In the genomic region with DNA sequence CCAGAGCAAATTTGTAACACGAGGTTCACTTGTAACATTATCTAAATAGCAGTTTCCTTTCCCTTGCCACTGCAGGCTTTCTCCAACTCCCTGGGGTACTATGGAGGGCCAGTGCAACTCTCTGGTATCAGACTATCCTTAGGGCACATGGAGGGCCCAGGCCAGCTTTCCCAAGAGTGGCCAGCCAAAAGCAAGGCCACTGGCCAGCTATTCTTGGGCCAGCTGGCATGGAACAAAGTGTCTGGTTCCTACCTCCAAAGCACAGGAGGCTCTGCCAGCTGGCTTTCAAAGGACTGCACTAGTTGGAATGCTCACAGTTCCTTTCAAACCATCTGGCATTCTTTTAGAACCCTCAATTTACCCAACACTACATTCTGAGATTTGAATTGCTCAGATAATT, we compare ENCODE assay signal across 1 cellular context.
TF ChIP-seq lines count a peak whose summit lies in the region.

No MANE protein-coding gene starts in this region.

TF ChIP-seq in GM23338, 12 proteins besides CTCF, POLR2A, EP300 and RAD21 (continued from another document):
- TF ChIP-seq, protein P1, sequence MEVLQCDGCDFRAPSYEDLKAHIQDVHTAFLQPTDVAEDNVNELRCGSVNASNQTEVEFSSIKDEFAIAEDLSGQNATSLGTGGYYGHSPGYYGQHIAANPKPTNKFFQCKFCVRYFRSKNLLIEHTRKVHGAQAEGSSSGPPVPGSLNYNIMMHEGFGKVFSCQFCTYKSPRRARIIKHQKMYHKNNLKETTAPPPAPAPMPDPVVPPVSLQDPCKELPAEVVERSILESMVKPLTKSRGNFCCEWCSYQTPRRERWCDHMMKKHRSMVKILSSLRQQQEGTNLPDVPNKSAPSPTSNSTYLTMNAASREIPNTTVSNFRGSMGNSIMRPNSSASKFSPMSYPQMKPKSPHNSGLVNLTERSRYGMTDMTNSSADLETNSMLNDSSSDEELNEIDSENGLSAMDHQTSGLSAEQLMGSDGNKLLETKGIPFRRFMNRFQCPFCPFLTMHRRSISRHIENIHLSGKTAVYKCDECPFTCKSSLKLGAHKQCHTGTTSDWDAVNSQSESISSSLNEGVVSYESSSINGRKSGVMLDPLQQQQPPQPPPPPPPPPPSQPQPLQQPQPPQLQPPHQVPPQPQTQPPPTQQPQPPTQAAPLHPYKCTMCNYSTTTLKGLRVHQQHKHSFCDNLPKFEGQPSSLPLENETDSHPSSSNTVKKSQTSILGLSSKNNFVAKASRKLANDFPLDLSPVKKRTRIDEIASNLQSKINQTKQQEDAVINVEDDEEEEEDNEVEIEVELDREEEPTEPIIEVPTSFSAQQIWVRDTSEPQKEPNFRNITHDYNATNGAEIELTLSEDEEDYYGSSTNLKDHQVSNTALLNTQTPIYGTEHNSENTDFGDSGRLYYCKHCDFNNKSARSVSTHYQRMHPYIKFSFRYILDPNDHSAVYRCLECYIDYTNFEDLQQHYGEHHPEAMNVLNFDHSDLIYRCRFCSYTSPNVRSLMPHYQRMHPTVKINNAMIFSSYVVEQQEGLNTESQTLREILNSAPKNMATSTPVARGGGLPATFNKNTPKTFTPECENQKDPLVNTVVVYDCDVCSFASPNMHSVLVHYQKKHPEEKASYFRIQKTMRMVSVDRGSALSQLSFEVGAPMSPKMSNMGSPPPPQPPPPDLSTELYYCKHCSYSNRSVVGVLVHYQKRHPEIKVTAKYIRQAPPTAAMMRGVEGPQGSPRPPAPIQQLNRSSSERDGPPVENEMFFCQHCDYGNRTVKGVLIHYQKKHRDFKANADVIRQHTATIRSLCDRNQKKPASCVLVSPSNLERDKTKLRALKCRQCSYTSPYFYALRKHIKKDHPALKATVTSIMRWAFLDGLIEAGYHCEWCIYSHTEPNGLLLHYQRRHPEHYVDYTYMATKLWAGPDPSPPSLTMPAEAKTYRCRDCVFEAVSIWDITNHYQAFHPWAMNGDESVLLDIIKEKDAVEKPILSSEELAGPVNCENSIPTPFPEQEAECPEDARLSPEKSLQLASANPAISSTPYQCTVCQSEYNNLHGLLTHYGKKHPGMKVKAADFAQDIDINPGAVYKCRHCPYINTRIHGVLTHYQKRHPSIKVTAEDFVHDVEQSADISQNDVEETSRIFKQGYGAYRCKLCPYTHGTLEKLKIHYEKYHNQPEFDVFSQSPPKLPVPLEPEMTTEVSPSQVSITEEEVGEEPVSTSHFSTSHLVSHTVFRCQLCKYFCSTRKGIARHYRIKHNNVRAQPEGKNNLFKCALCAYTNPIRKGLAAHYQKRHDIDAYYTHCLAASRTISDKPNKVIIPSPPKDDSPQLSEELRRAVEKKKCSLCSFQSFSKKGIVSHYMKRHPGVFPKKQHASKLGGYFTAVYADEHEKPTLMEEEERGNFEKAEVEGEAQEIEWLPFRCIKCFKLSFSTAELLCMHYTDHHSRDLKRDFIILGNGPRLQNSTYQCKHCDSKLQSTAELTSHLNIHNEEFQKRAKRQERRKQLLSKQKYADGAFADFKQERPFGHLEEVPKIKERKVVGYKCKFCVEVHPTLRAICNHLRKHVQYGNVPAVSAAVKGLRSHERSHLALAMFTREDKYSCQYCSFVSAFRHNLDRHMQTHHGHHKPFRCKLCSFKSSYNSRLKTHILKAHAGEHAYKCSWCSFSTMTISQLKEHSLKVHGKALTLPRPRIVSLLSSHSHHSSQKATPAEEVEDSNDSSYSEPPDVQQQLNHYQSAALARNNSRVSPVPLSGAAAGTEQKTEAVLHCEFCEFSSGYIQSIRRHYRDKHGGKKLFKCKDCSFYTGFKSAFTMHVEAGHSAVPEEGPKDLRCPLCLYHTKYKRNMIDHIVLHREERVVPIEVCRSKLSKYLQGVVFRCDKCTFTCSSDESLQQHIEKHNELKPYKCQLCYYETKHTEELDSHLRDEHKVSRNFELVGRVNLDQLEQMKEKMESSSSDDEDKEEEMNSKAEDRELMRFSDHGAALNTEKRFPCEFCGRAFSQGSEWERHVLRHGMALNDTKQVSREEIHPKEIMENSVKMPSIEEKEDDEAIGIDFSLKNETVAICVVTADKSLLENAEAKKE (CRISPR knock-in tag; IDR thresholded peaks at IDR 0.05) = no peak
- TF ChIP-seq, protein P2, sequence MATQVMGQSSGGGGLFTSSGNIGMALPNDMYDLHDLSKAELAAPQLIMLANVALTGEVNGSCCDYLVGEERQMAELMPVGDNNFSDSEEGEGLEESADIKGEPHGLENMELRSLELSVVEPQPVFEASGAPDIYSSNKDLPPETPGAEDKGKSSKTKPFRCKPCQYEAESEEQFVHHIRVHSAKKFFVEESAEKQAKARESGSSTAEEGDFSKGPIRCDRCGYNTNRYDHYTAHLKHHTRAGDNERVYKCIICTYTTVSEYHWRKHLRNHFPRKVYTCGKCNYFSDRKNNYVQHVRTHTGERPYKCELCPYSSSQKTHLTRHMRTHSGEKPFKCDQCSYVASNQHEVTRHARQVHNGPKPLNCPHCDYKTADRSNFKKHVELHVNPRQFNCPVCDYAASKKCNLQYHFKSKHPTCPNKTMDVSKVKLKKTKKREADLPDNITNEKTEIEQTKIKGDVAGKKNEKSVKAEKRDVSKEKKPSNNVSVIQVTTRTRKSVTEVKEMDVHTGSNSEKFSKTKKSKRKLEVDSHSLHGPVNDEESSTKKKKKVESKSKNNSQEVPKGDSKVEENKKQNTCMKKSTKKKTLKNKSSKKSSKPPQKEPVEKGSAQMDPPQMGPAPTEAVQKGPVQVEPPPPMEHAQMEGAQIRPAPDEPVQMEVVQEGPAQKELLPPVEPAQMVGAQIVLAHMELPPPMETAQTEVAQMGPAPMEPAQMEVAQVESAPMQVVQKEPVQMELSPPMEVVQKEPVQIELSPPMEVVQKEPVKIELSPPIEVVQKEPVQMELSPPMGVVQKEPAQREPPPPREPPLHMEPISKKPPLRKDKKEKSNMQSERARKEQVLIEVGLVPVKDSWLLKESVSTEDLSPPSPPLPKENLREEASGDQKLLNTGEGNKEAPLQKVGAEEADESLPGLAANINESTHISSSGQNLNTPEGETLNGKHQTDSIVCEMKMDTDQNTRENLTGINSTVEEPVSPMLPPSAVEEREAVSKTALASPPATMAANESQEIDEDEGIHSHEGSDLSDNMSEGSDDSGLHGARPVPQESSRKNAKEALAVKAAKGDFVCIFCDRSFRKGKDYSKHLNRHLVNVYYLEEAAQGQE (IDR thresholded peaks at IDR 0.05; ENCODE audit: unreplicated experiment) = no peak
- no peak for TF ChIP-seq EZH2phosphoT487 (IDR thresholded peaks at IDR 0.05; ENCODE audit: unreplicated experiment)
- no peak for TF ChIP-seq ZNF331 (CRISPR knock-in tag; IDR thresholded peaks at IDR 0.05; ENCODE audit: low read depth)
